ENCODE assay signal across 8 cellular contexts in the genomic region with DNA sequence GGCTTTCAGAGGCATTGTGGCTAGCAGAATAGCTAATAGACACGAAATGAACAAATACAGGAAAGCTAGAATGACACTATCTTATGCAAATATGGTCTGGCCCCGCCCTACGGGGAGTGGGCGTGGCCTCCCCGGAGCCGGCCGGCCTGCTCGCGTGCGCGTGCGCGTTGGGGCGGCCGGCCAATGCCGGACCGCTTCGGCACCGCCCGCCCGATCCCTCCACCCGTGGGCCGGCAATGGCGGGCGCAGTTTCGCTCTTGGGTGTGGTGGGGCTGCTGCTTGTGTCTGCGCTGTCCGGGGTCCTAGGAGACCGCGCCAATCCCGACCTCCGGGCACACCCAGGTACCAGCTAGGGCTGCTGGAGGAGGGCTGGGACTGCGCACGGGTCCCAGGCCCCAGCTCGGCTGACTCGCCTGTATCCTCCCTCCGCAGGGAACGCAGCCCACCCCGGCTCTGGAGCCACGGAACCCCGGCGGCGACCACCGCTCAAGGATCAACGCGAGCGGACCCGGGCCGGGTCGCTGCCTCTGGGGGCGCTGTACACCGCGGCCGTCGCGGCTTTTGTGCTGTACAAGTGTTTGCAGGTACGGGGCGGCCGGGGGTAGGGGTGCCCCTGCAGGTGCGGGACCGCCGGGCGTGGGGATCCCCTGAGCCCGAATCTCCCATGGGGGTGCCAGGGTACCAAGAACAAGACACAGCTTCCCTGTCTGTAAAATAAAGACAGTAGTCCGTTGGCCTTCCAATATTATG. TPM values are rescaled to one million over a fixed set of nuclear protein-coding genes. Genes with fewer than 3 reads are reported as not detected.
A peak's percentile ranks its signal among the peaks of the same experiment; 100 is the strongest.
DNase-seq lines count a peak whose midpoint lies in the region; ATAC-seq, FAIRE-seq and TF ChIP-seq lines count a peak whose summit lies in the region.

A gene with protein sequence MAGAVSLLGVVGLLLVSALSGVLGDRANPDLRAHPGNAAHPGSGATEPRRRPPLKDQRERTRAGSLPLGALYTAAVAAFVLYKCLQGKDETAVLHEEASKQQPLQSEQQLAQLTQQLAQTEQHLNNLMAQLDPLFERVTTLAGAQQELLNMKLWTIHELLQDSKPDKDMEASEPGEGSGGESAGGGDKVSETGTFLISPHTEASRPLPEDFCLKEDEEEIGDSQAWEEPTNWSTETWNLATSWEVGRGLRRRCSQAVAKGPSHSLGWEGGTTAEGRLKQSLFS (plus strand): TSS at position 149 of the 750 bp plus-strand sequence. CDS start 88 bp downstream, at position 237.

- peak within 1 kb of the TSS; percentile 97 for H3K18ac ChIP-seq in H1 (ENCODE audit: extremely low read depth, low read length)

- H3K36me3 ChIP-seq in H1 (ENCODE audit: control insufficient read depth in 2 of 4, insufficient read depth in 4 of 4, low read length in 3 of 4): peaks cover 6 to 27% (median 13%) of the 10 kb centered on the region in 4 experiments

- no peak within 1 kb of the TSS for H2AK5ac ChIP-seq in H1 (ENCODE audit: low read depth, low read length)

- peak within 1 kb of the TSS; percentile 77 to 92 for H3K4me2 ChIP-seq in H1 (ENCODE audit: insufficient read depth in 1 of 2, low read depth in 2 of 2, low read length in 2 of 2)

- peak; percentile 55 to 69; a peak in 3 of 4 replicates for TF ChIP-seq RAD21 in H1 (IDR thresholded peaks at IDR 0.05 in 1 of 2, conservative IDR thresholded peaks at IDR 0.05 in 1 of 2; ENCODE audit: low read depth in 2 of 2, low read length in 2 of 2)

- peak within 1 kb of the TSS; percentile 96 for H4K5ac ChIP-seq in H1 (ENCODE audit: insufficient read length, low read depth, low read length)

- POLR2A ChIA-PET in H1 (lab: Charles Lee; ENCODE audit: partially characterized antibody): interaction anchor here (0.8 to 7.9 kb wide), 22 partner anchors 9 to 586 kb away, joined by 3 to 84 read pairs (median 4); partner anchors contain the start of genes CA9, CREB3, STOML2 and TLN1

- H3K36me3 Mint-ChIP-seq in activated CD8-positive, alpha-beta memory T cell treated with anti-CD3 and anti-CD28 coated beads, Interleukin-2, amount 10 ng/mL, durations not matched to agents 7 days and 5 days: peaks cover 29% of the 10 kb centered on the region

- CTCF ChIA-PET in activated CD8-positive, alpha-beta memory T cell treated with anti-CD3 and anti-CD28 coated beads, Interleukin-2, amount 10 ng/mL, durations not matched to agents 7 days and 5 days (lab: Charles Lee): interaction anchor here (0.6 to 14.2 kb wide), 32 partner anchors 8 to 224 kb away, joined by 3 to 208 read pairs (median 4); partner anchors contain the start of genes CD72, CREB3, RGP1 and SIT1
- CTCF ChIA-PET in H1 (lab: Charles Lee; ENCODE audit: partially characterized antibody): interaction anchor here (0.9 to 15.9 kb wide), 22 partner anchors 8 to 248 kb away, joined by 3 to 347 read pairs (median 6); partner anchors contain the start of genes CA9, CREB3, HRCT1 and SIT1

- peaks cover 66% of the 10 kb centered on the region for H3K4me1 Mint-ChIP-seq in activated CD8-positive, alpha-beta memory T cell treated with anti-CD3 and anti-CD28 coated beads, Interleukin-2, amount 10 ng/mL, durations not matched to agents 7 days and 5 days

- TF ChIP-seq CTCF in H1 (IDR thresholded peaks at IDR 0.05; ENCODE audit: control extremely low read depth in 1 of 3, insufficient read depth in 1 of 3, low read depth in 1 of 3, low read length in 3 of 3): peak; percentile 64 to 71 (median 64)

- peak within 1 kb of the TSS; percentile 92 for H3K56ac ChIP-seq in H1 (replicated peaks; ENCODE audit: insufficient read length, low read depth, low read length)

- peak within 1 kb of the TSS; percentile 96 for H2AFZ ChIP-seq in H1 (ENCODE audit: low read length)

- peaks cover 2 to 6% of the 10 kb centered on the region in 2 experiments for H4K20me1 ChIP-seq in H1 (replicated peaks in 1 of 2; ENCODE audit: control insufficient read depth in 1 of 2, insufficient read depth in 2 of 2, low read length in 2 of 2)

- H3K4me1 ChIP-seq in H1 (replicated peaks in 1 of 4; ENCODE audit: control insufficient read depth in 3 of 4, insufficient read depth in 4 of 4, low read length in 3 of 4): peaks cover 0 to 2% (median 0%) of the 10 kb centered on the region in 4 experiments; a peak in 4 of 7 replicates

- TF ChIP-seq POLR2A in H1 (IDR thresholded peaks at IDR 0.05; ENCODE audit: control extremely low read depth in 1 of 2, low read depth in 2 of 2, low read length in 2 of 2): peak; percentile 76 to 77

- H2BK5ac ChIP-seq in H1 (ENCODE audit: low read depth, low read length): peak within 1 kb of the TSS; percentile 94; the same call in 1 of the 2 replicates

- H3K9ac ChIP-seq in H1 (replicated peaks in 1 of 4; ENCODE audit: extremely low read depth in 1 of 4, low read depth in 3 of 4, low read length in 3 of 4): peak within 1 kb of the TSS; percentile 65 to 90 (median 82)

- H2BK12ac ChIP-seq in H1 (ENCODE audit: low read depth, low read length): peak within 1 kb of the TSS; percentile 23

- H3K27me3 Mint-ChIP-seq in activated CD8-positive, alpha-beta memory T cell treated with anti-CD3 and anti-CD28 coated beads, Interleukin-2, amount 10 ng/mL, durations not matched to agents 7 days and 5 days: peaks cover 4% of the 10 kb centered on the region

- H3K23ac ChIP-seq in H1 (ENCODE audit: insufficient read length): no peak within 1 kb of the TSS

- H3K4me3 Mint-ChIP-seq in activated CD8-positive, alpha-beta memory T cell treated with anti-CD3 and anti-CD28 coated beads, Interleukin-2, amount 10 ng/mL, durations not matched to agents 7 days and 5 days: peak within 1 kb of the TSS; percentile 84

- no peaks in the 10 kb centered on the region for H3K9me3 Mint-ChIP-seq in activated CD8-positive, alpha-beta memory T cell treated with anti-CD3 and anti-CD28 coated beads, Interleukin-2, amount 10 ng/mL, durations not matched to agents 7 days and 5 days (ENCODE audit: low read depth)

- H4K8ac ChIP-seq in H1 (ENCODE audit: extremely low read depth, insufficient read depth, low read length): peak within 1 kb of the TSS; percentile 96

- peak within 1 kb of the TSS; percentile 95 for H3K27ac Mint-ChIP-seq in activated CD8-positive, alpha-beta memory T cell treated with anti-CD3 and anti-CD28 coated beads, Interleukin-2, amount 10 ng/mL, durations not matched to agents 7 days and 5 days

- H3K79me2 ChIP-seq in H1 (ENCODE audit: control insufficient read depth in 1 of 2, insufficient read depth in 2 of 2, low read length in 2 of 2): no peaks in the 10 kb centered on the region

- H3K4me3 ChIP-seq in H1 (ENCODE audit: extremely low read depth in 1 of 4, insufficient read depth in 2 of 4, low read depth in 3 of 4, low read length in 4 of 4): peak within 1 kb of the TSS; percentile 70 to 92 (median 86)

- peak; percentile 53 for ATAC-seq in GM19467 (IDR thresholded peaks at IDR 0.05; ENCODE audit: unreplicated experiment)
- ATAC-seq in activated CD8-positive, alpha-beta memory T cell treated with anti-CD3 and anti-CD28 coated beads, Interleukin-2, amount 10 ng/mL, durations not matched to agents 7 days and 5 days: peak; percentile 71

- DNase-seq in CMK (ENCODE audit: low read depth) (peak; percentile 62), HPDE6-E6E7 (ENCODE audit: extremely low spot score) (peak; percentile 80), NOMO-1 treated with dmso at 0.1 percent for 144 hours (lab: John Stamatoyannopoulos, UW; ENCODE audit: unreplicated experiment) (peak; percentile 81), H1 (ENCODE audit: low read depth in 1 of 2, low spot score in 2 of 2) (peak in 1 of 2 experiments; percentile 90), mesenteric fat pad (ENCODE audit: low spot score) (peak; percentile 94)
- peak; percentile 86 for DNase-seq in activated CD8-positive, alpha-beta memory T cell treated with anti-CD3 and anti-CD28 coated beads, Interleukin-2, amount 10 ng/mL, durations not matched to agents 7 days and 5 days
- DNase-seq in stimulated activated CD8-positive, alpha-beta memory T cell treated with anti-CD3 and anti-CD28 coated beads, Interleukin-15, amount 100 ng/mL, for 4 hours (ENCODE audit: low read depth in 2 of 2): peak; percentile 68 to 71

- peaks cover 2% of the 10 kb centered on the region; the same call in 1 of the 2 replicates for H3K79me1 ChIP-seq in H1 (ENCODE audit: low read depth, low read length)

- H3K9me3 ChIP-seq in H1 (ENCODE audit: insufficient read depth in 2 of 2, low read depth in 1 of 2, low read length in 1 of 2): no peaks in the 10 kb centered on the region

- peaks cover 0 to 7% (median 0%) of the 10 kb centered on the region in 4 experiments; a peak in 1 of 7 replicates for H3K27me3 ChIP-seq in H1 (replicated peaks in 1 of 4; ENCODE audit: control insufficient read depth in 3 of 4, extremely low read depth in 1 of 4, insufficient read depth in 3 of 4, low read length in 3 of 4)

- H4K91ac ChIP-seq in H1 (replicated peaks; ENCODE audit: insufficient read length, low read length): peak within 1 kb of the TSS; percentile 77

- FAIRE-seq in H1 (lab: Jason Lieb, UNC): no peak

- TF ChIP-seq EP300 in H1 (IDR thresholded peaks at IDR 0.05; ENCODE audit: borderline replicate concordance in 1 of 2, low read depth in 2 of 2, low read length in 2 of 2): no peak

- no peak within 1 kb of the TSS for H2BK20ac ChIP-seq in H1 (ENCODE audit: low read length)

- H3K27ac ChIP-seq in H1 (ENCODE audit: low read depth, low read length): peak within 1 kb of the TSS; percentile 99

- peaks cover 10% of the 10 kb centered on the region for H3K23me2 ChIP-seq in H1 (ENCODE audit: low read depth, low read length)

- H2BK120ac ChIP-seq in H1 (replicated peaks; ENCODE audit: low read depth, low read length): no peak within 1 kb of the TSS

- no peak within 1 kb of the TSS for H3K14ac ChIP-seq in H1 (ENCODE audit: insufficient read length)

- WGBS in H1 (ENCODE audit: extremely low coverage in 1 of 2, insufficient coverage in 1 of 2, insufficient read length in 1 of 2, insufficient replicate concordance in 2 of 2, low coverage in 1 of 2, low lambda C conversion rate in 2 of 2, missing lambda C conversion rate in 1 of 2), 2 experiments: 1% methylated on average over 50 of the region's 65 CpGs; no CpG with 5 or more reads in 1 of the 2 experiments

- peak within 1 kb of the TSS; percentile 57 for H3K4ac ChIP-seq in H1 (replicated peaks; ENCODE audit: insufficient read length, low read depth, low read length)

- H2BK15ac ChIP-seq in H1 (ENCODE audit: low read length): peak within 1 kb of the TSS; percentile 10

RNA-seq across cellular contexts. Expression of the gene that starts here (rescaled TPM):
- total RNA-seq in activated CD8-positive, alpha-beta memory T cell treated with anti-CD3 and anti-CD28 coated beads, Interleukin-2, amount 10 ng/mL, durations not matched to agents 7 days and 5 days: 10 to 100 TPM; 28.7 to 29.4 TPM
- total RNA-seq in H1 (2021; fragmentation: NEBNext Ultra II Directional; extraction: Animal tissue kit (Norgen Biotek cat#: 25700)): 9.0 and 10.5 TPM in 2 replicates
- polyA plus RNA-seq in H1 (2011; rRNA removed): 8.2 and 8.6 TPM in 2 replicates
- 10.2 TPM for polyA plus RNA-seq in H1 (2011; cell fraction: cytosol; rRNA removed)
- 9.0 TPM for polyA plus RNA-seq in H1 (2011; cell fraction: nucleus; rRNA removed)
- 5.6 to 10.9 TPM (median 9.7 TPM) in 4 replicates for polyA plus RNA-seq in H1 (2012, experiment 1 of 2)
- 7.0 TPM for polyA plus RNA-seq in H1 (2012, experiment 2 of 2)
- polyA plus RNA-seq in H1 (2013, experiment 1 of 2): 9.5 TPM
- polyA plus RNA-seq in H1 (2013, experiment 2 of 2): 10.1 TPM
- 2.7 and 3.1 TPM in 2 replicates for polyA minus RNA-seq in H1 (2011; rRNA and poly(A)+ RNA removed)
- 5.0 TPM for polyA minus RNA-seq in H1 (2011; cell fraction: cytosol; rRNA and poly(A)+ RNA removed)
- polyA minus RNA-seq in H1 (2011; cell fraction: nucleus; rRNA and poly(A)+ RNA removed): 4.1 TPM
- total RNA-seq in mesenteric fat pad: 103 TPM
